Comparison of ENCODE assay signal across 9 cellular contexts in genomic region chr11:46338988-46339666, GRCh38. TPM values are rescaled to one million over a fixed set of nuclear protein-coding genes. Genes with fewer than 3 reads are reported as not detected.
A peak's percentile ranks its signal among the peaks of the same experiment; 100 is the strongest.
DNase-seq lines count a peak whose midpoint lies in the region; ATAC-seq and TF ChIP-seq lines count a peak whose summit lies in the region.
"Had no signal": no experiment of that assay in that cellular context is flagged by ENCODE, and none has a peak within 500 bp of the region (broad histone marks: within the 10 kb centered on the region; RNA-seq: fewer than 3 reads in every experiment).

No MANE protein-coding gene starts in this region.

- H3K27me3 ChIP-seq in BJ (ENCODE audit: control insufficient read depth, insufficient read depth, low read length), result 0 out of 2 replicates have a peak, but pooled peaks cover 1% of the 10 kb centered on the region

- DNase-seq in BJ (ENCODE audit: low read depth) (no peak), NCI-H146 treated with DMSO at 0.1 percent for 48 hours (lab: John Stamatoyannopoulos, UW; ENCODE audit: unreplicated experiment) (peak; percentile 97), coronary artery (ENCODE audit: low spot score) (no peak), HuH-7 (ENCODE audit: low spot score) (no peak), H4 (ENCODE audit: low spot score) (no peak)
- no peak for DNase-seq in activated CD8-positive, alpha-beta memory T cell treated with anti-CD3 and anti-CD28 coated beads, Interleukin-2, amount 50 U/mL, for 4 hours
- DNase-seq: GF-D8 had no signal

- TF ChIP-seq CTCF in BJ (IDR thresholded peaks at IDR 0.05; ENCODE audit: insufficient read depth, low read depth, low read length), result 0 out of 2 replicates have a peak, but pooled peaks have one; percentile 1
- no peak for TF ChIP-seq CTCF in coronary artery (IDR thresholded peaks at IDR 0.05)

- ATAC-seq in HG03045 (IDR thresholded peaks at IDR 0.05; ENCODE audit: unreplicated experiment), result no peak

- H3K4me3 ChIP-seq in BJ (ENCODE audit: low read depth, low read length), result no peak overlapping the region
- H3K4me3 ChIP-seq in coronary artery, result peak overlapping the region; percentile 56
- peak overlapping the region; percentile 9 for H3K4me3 ChIP-seq in mesodermal cell (ENCODE audit: extremely low read depth, insufficient read depth, low read length, poor library complexity, severe bottlenecking)

- WGBS in mesodermal cell (ENCODE audit: insufficient coverage in 2 of 2), 2 experiments, result 12 to 13% methylated on average over 11 to 16 of the region's 16 CpGs

- no peaks in the 10 kb centered on the region for H3K36me3 ChIP-seq in BJ (ENCODE audit: control insufficient read depth, insufficient read depth, low read length)
- no peaks in the 10 kb centered on the region for H3K36me3 ChIP-seq in mesodermal cell (ENCODE audit: control insufficient read depth, insufficient read depth, low read length)

- peaks cover 65% of the 10 kb centered on the region for H3K4me1 ChIP-seq in mesodermal cell (ENCODE audit: control insufficient read depth, insufficient read depth, low read length, poor library complexity, severe bottlenecking)

- CTCF ChIA-PET in BJ (lab: Yijun Ruan, JAX), result interaction anchor here (0.9 to 2.3 kb wide), 9 partner anchors 9 to 67 kb away, joined by 3 to 9 read pairs (median 4); partner anchors contain the start of gene DGKZ

- no peaks in the 10 kb centered on the region for H3K9me3 ChIP-seq in mesodermal cell (ENCODE audit: control insufficient read depth, low read length)

- POLR2A ChIA-PET in BJ (lab: Charles Lee), result no interaction called here

- H3K27ac ChIP-seq in coronary artery, result peak overlapping the region in 1 of 2 donors; percentile 60
- H3K27ac ChIP-seq in mesodermal cell (ENCODE audit: low read depth, low read length, severe bottlenecking), result peak overlapping the region; percentile 84

RNA-seq across cellular contexts. Expression of gene DGKZ, which starts 8.1 kb away (rescaled TPM):
- 16.3 and 31.7 TPM in 2 replicates for polyA plus RNA-seq in BJ (2011; rRNA removed)
- 34.9 and 35.4 TPM in 2 replicates for polyA minus RNA-seq in BJ (2011; rRNA and poly(A)+ RNA removed)
- polyA plus RNA-seq in mesodermal cell (2013, experiment 1 of 2), result 58.8 TPM
- polyA plus RNA-seq in mesodermal cell (2013, experiment 2 of 2), result 45.7 TPM
- 25.3 and 38.9 TPM in 2 replicates for total RNA-seq in H4 (2014; rRNA removed; shearing (Covaris generic))

RNA-seq across cellular contexts. Expression of gene MDK, which starts 42.3 kb away (rescaled TPM):
- polyA plus RNA-seq in BJ (2011; rRNA removed), result 77.0 and 91.9 TPM in 2 replicates
- polyA minus RNA-seq in BJ (2011; rRNA and poly(A)+ RNA removed), result 12.4 and 14.2 TPM in 2 replicates
- polyA plus RNA-seq in mesodermal cell (2013, experiment 1 of 2), result 1,793 TPM
- polyA plus RNA-seq in mesodermal cell (2013, experiment 2 of 2), result 1,702 TPM
- total RNA-seq in H4 (2014; rRNA removed; shearing (Covaris generic)), result 563 and 646 TPM in 2 replicates

RNA-seq across cellular contexts. Expression of gene CHRM4, which starts 52.4 kb away (rescaled TPM):
- polyA plus RNA-seq in BJ (2011; rRNA removed), result 0.10 TPM in 1 of 2 replicates, not detected in the other
- polyA minus RNA-seq in BJ (2011; rRNA and poly(A)+ RNA removed), result not detected in 2 replicates
- not detected for polyA plus RNA-seq in mesodermal cell (2013, experiment 1 of 2)
- polyA plus RNA-seq in mesodermal cell (2013, experiment 2 of 2), result 0.56 TPM
- 0.33 and 0.48 TPM in 2 replicates for total RNA-seq in H4 (2014; rRNA removed; shearing (Covaris generic))
